2 cellular contexts compared by ENCODE assay signal in the genomic region with DNA sequence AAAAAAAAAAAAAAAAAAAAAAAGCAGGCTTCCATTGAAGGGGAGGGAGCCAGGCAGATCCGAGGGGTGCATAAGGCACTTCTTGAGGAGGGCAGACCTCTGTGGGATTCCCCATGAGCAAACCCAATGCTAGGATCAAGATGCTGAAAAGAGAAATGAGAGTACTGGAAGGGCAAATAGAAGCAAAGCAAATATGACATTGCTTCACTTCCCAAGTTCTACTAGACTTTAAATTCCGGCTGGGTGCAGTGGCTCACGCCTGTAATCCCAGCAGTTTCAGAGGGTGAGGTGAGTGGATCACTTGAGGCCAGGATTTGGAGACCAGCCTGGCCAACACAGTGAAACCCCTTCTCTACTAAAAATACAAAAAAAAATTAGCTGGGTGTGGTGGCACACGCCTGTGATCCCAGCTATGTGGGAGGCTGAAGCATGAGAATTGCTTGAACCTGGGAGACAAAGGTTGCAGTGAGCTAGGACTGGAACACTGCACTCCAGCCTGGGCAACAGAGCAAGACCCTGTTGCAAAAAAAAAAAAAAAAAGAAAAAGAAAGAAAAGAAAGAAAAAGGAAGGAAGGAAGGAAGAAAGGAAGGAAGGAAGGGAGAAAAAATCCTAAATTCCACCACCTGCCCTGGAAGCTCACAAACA.
A peak's percentile ranks its signal among the peaks of the same experiment; 100 is the strongest.
TF ChIP-seq lines count a peak whose summit lies in the region.

No MANE protein-coding gene starts in this region.

TF ChIP-seq in IMR-90, 13 proteins besides CTCF, POLR2A, EP300 and RAD21:
- TF ChIP-seq FOS (IDR thresholded peaks at IDR 0.05; ENCODE audit: low read depth, low read length) (no peak), CEBPB (IDR thresholded peaks at IDR 0.05; ENCODE audit: low read depth, low read length) (no peak)
- TF ChIP-seq, protein P1, sequence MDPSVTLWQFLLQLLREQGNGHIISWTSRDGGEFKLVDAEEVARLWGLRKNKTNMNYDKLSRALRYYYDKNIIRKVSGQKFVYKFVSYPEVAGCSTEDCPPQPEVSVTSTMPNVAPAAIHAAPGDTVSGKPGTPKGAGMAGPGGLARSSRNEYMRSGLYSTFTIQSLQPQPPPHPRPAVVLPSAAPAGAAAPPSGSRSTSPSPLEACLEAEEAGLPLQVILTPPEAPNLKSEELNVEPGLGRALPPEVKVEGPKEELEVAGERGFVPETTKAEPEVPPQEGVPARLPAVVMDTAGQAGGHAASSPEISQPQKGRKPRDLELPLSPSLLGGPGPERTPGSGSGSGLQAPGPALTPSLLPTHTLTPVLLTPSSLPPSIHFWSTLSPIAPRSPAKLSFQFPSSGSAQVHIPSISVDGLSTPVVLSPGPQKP (IDR thresholded peaks at IDR 0.05; ENCODE audit: borderline replicate concordance, low read depth, low read length): no peak
TF ChIP-seq in IMR-90: peak in this region for 0.

TF ChIP-seq in K562, 482 proteins besides CTCF, POLR2A, EP300 and RAD21:
- peak; percentile 45; the same call in 1 of the 2 replicates for TF ChIP-seq ZNF121 (CRISPR knock-in tag; conservative IDR thresholded peaks at IDR 0.05)
- TF ChIP-seq, protein P2, sequence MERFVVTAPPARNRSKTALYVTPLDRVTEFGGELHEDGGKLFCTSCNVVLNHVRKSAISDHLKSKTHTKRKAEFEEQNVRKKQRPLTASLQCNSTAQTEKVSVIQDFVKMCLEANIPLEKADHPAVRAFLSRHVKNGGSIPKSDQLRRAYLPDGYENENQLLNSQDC (CRISPR knock-in tag; IDR thresholded peaks at IDR 0.05): no peak
